Comparison of ENCODE assay signal across 1 cellular context in genomic region chr12:82358200-82359114, GRCh38.
TF ChIP-seq lines count a peak whose summit lies in the region.

CCDC59 (minus strand) TSS chr12:82358387; CDS start chr12:82358376, 11 bp downstream.
METTL25 (plus strand) TSS chr12:82358529; CDS start chr12:82358566, 37 bp downstream.

TF ChIP-seq in GM12878, 131 proteins besides CTCF, POLR2A, EP300 and RAD21 (continued from another document and continues in another):
- no peak for TF ChIP-seq ZBTB11 (CRISPR knock-in tag; IDR thresholded peaks at IDR 0.05)
- TF ChIP-seq GABPA (IDR thresholded peaks at IDR 0.05; ENCODE audit: low read depth) = no peak
- TF ChIP-seq MTA3 (IDR thresholded peaks at IDR 0.05; ENCODE audit: borderline replicate concordance, low read length) = peak; percentile 47; the same call in 1 of the 2 replicates
- no peak; the same call in 1 of the 2 replicates for TF ChIP-seq BCL11A (IDR thresholded peaks at IDR 0.05; ENCODE audit: low read depth, low read length)
- peak; percentile 94; the same call in 2 of the 3 replicates for TF ChIP-seq POU2F2 (IDR thresholded peaks at IDR 0.05; ENCODE audit: borderline replicate concordance, low read depth, low read length)
- TF ChIP-seq RB1 (IDR thresholded peaks at IDR 0.05; ENCODE audit: borderline replicate concordance) = peak; percentile 96
- TF ChIP-seq SIN3A (IDR thresholded peaks at IDR 0.05; ENCODE audit: low read depth, low read length) = peak; percentile 89
- peak; percentile 53; the same call in 1 of the 2 replicates for TF ChIP-seq ZNF24 (IDR thresholded peaks at IDR 0.05)
- TF ChIP-seq ATF7 (IDR thresholded peaks at IDR 0.05; ENCODE audit: low read depth) = peak; percentile 93
- TF ChIP-seq PAX8 (IDR thresholded peaks at IDR 0.05) = peak; percentile 80; the same call in 1 of the 2 replicates
- 0 out of 2 replicates have a peak, but pooled peaks have one; percentile 80 for TF ChIP-seq STAT3 (IDR thresholded peaks at IDR 0.05; ENCODE audit: low read depth, low read length)
- TF ChIP-seq EED (IDR thresholded peaks at IDR 0.05; ENCODE audit: low read depth) = peak; percentile 70
- TF ChIP-seq JUND (IDR thresholded peaks at IDR 0.05; ENCODE audit: low read depth, low read length) = peak; percentile 71; the same call in 1 of the 2 replicates
- peak; percentile 100 for TF ChIP-seq MEF2A (IDR thresholded peaks at IDR 0.05; ENCODE audit: insufficient read depth, low read depth, low read length)
- peak; percentile 92 for TF ChIP-seq ATF3 (IDR thresholded peaks at IDR 0.05; ENCODE audit: borderline replicate concordance, extremely low read depth, low read depth, low read length)
- TF ChIP-seq GATAD2B (conservative IDR thresholded peaks at IDR 0.05; ENCODE audit: low read depth) = peak; percentile 89
- TF ChIP-seq NFYA (IDR thresholded peaks at IDR 0.05; ENCODE audit: borderline replicate concordance, low read depth, low read length) = no peak
- TF ChIP-seq PKNOX1 (IDR thresholded peaks at IDR 0.05) = peak; percentile 18; the same call in 1 of the 2 replicates
- peak; percentile 99 for TF ChIP-seq CBX5 (IDR thresholded peaks at IDR 0.05; ENCODE audit: low read depth)
- peak; percentile 83 for TF ChIP-seq CHD2 (IDR thresholded peaks at IDR 0.05; ENCODE audit: borderline replicate concordance, low read depth, low read length)
- TF ChIP-seq YY1 (IDR thresholded peaks at IDR 0.05; ENCODE audit: low read depth, low read length) = peak; percentile 98
- peak; percentile 97 for TF ChIP-seq IKZF1 (conservative IDR thresholded peaks at IDR 0.05)
- no peak for TF ChIP-seq KDM1A (IDR thresholded peaks at IDR 0.05; ENCODE audit: borderline replicate concordance)
- TF ChIP-seq ELK1 (IDR thresholded peaks at IDR 0.05; ENCODE audit: low read depth, low read length) = peak; percentile 84
- peak; percentile 100 for TF ChIP-seq MLLT1 (IDR thresholded peaks at IDR 0.05)
- TF ChIP-seq EGR1 (IDR thresholded peaks at IDR 0.05; ENCODE audit: borderline replicate concordance in 1 of 2, low read depth in 2 of 2, low read length in 2 of 2) = peak in 1 of 2 experiments; percentile 85; a peak in 2 of 3 replicates
- peak; percentile 45; the same call in 1 of the 2 replicates for TF ChIP-seq SREBF1 (IDR thresholded peaks at IDR 0.05; ENCODE audit: low read length)
- TF ChIP-seq SPI1 (IDR thresholded peaks at IDR 0.05; ENCODE audit: borderline replicate concordance, insufficient read depth, low read depth, low read length) = peak; percentile 83
- TF ChIP-seq HDAC2 (IDR thresholded peaks at IDR 0.05) = peak; percentile 86; the same call in 1 of the 2 replicates
- TF ChIP-seq BHLHE40 (IDR thresholded peaks at IDR 0.05; ENCODE audit: borderline replicate concordance in 1 of 2, low read depth in 2 of 2, low read length in 1 of 2) = peak; percentile 61 to 83; a peak in 3 of 4 replicates
- TF ChIP-seq CEBPZ (IDR thresholded peaks at IDR 0.05; ENCODE audit: low read depth, low read length) = peak; percentile 83
- peak; percentile 82 for TF ChIP-seq MAX (IDR thresholded peaks at IDR 0.05; ENCODE audit: low read depth, low read length)
- peak; percentile 3 for TF ChIP-seq USF1 (IDR thresholded peaks at IDR 0.05; ENCODE audit: borderline replicate concordance, extremely low read length, insufficient read depth, low read depth, low read length)
- no peak for TF ChIP-seq ZNF622 (IDR thresholded peaks at IDR 0.05)
- peak; percentile 100 for TF ChIP-seq RELB (IDR thresholded peaks at IDR 0.05; ENCODE audit: low read depth)
- no peak for TF ChIP-seq BMI1 (IDR thresholded peaks at IDR 0.05; ENCODE audit: borderline replicate concordance)
- TF ChIP-seq SUPT20H (IDR thresholded peaks at IDR 0.05; ENCODE audit: borderline replicate concordance, control insufficient read depth, low read depth, low read length) = no peak
- peak; percentile 49; the same call in 1 of the 2 replicates for TF ChIP-seq ZBTB40 (IDR thresholded peaks at IDR 0.05; ENCODE audit: borderline replicate concordance)
